14 cellular contexts compared by ENCODE assay signal in the genomic region with DNA sequence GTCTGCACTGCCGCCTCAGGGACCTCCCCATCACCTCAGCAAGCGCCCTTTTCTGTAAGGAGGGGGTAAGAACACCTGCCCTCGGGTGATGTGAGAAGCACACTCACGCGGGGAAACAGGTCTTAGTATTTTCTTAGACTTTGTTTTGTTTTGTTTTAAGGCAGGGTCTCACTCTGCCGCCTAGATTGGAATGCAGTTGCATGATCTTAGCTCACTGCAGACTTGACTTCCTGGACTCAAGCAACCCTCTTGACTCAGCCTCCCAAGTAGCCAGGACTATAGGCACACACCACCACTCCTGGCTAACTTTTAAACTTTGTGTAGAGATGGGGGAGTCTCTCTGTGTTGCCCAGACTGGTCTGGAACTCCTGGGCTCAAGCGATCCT. TPM values are rescaled to one million over a fixed set of nuclear protein-coding genes. Genes with fewer than 3 reads are reported as not detected.
A peak's percentile ranks its signal among the peaks of the same experiment; 100 is the strongest.
DNase-seq lines count a peak whose midpoint lies in the region; ATAC-seq lines count a peak whose summit lies in the region.
"Had no signal": no experiment of that assay in that cellular context is flagged by ENCODE, and none has a peak within 500 bp of the region (broad histone marks: within the 10 kb centered on the region; RNA-seq: fewer than 3 reads in every experiment).

No MANE protein-coding gene starts in this region.

- peaks cover 5% of the 10 kb centered on the region for H3K36me3 Mint-ChIP-seq in activated CD4-positive, alpha-beta T cell treated with anti-CD3 and anti-CD28 coated beads, Interleukin-2, amount 10 ng/mL, durations not matched to agents 24 days and 14 days (ENCODE audit: low read depth)
- peaks cover 7% of the 10 kb centered on the region for H3K36me3 Mint-ChIP-seq in stimulated activated effector memory CD8-positive, alpha-beta T cell treated with anti-CD3 and anti-CD28 coated beads, Interleukin-12 subunit alpha, Interleukin-12 subunit beta, amount 100 ng/mL, for 72 hours

- no peak for ATAC-seq in stimulated activated effector memory CD8-positive, alpha-beta T cell treated with anti-CD3 and anti-CD28 coated beads, Interleukin-12 subunit alpha, Interleukin-12 subunit beta, amount 100 ng/mL, for 72 hours
- ATAC-seq in HG03139 (IDR thresholded peaks at IDR 0.05; ENCODE audit: unreplicated experiment): no peak

- peaks cover 46% of the 10 kb centered on the region for H3K4me1 Mint-ChIP-seq in activated CD4-positive, alpha-beta T cell treated with anti-CD3 and anti-CD28 coated beads, Interleukin-2, amount 10 ng/mL, durations not matched to agents 24 days and 14 days
- peaks cover 47% of the 10 kb centered on the region for H3K4me1 Mint-ChIP-seq in stimulated activated effector memory CD8-positive, alpha-beta T cell treated with anti-CD3 and anti-CD28 coated beads, Interleukin-12 subunit alpha, Interleukin-12 subunit beta, amount 100 ng/mL, for 72 hours

- H3K27ac Mint-ChIP-seq in activated CD4-positive, alpha-beta T cell treated with anti-CD3 and anti-CD28 coated beads, Interleukin-2, amount 10 ng/mL, durations not matched to agents 24 days and 14 days: peak overlapping the region; percentile 41
- H3K27ac Mint-ChIP-seq in stimulated activated effector memory CD8-positive, alpha-beta T cell treated with anti-CD3 and anti-CD28 coated beads, Interleukin-12 subunit alpha, Interleukin-12 subunit beta, amount 100 ng/mL, for 72 hours: peak overlapping the region; percentile 52

- no peak overlapping the region for H3K4me3 ChIP-seq in effector memory CD4-positive, alpha-beta T cell (ENCODE audit: insufficient read depth, low read depth, low read length, poor library complexity, severe bottlenecking)
- H3K4me3 ChIP-seq: A549 had no signal

- no peaks in the 10 kb centered on the region for H3K27me3 Mint-ChIP-seq in activated CD4-positive, alpha-beta T cell treated with anti-CD3 and anti-CD28 coated beads, Interleukin-2, amount 10 ng/mL, durations not matched to agents 24 days and 14 days

- intact Hi-C loops in activated CD4-positive, alpha-beta T cell treated with anti-CD3 and anti-CD28 coated beads, Interleukin-2, amount 10 ng/mL, durations not matched to agents 24 days and 14 days (cut with micrococcal nuclease): no loop called here

- H3K4me3 Mint-ChIP-seq in activated CD4-positive, alpha-beta T cell treated with anti-CD3 and anti-CD28 coated beads, Interleukin-2, amount 10 ng/mL, durations not matched to agents 24 days and 14 days: no peak overlapping the region
- no peak overlapping the region for H3K4me3 Mint-ChIP-seq in stimulated activated effector memory CD8-positive, alpha-beta T cell treated with anti-CD3 and anti-CD28 coated beads, Interleukin-12 subunit alpha, Interleukin-12 subunit beta, amount 100 ng/mL, for 72 hours

- H3K9me3 ChIP-seq in effector memory CD4-positive, alpha-beta T cell (ENCODE audit: control insufficient read depth, low read length): no peaks in the 10 kb centered on the region
- H3K9me3 ChIP-seq: A549 had no signal

- H3K27me3 ChIP-seq in effector memory CD4-positive, alpha-beta T cell (replicated peaks; ENCODE audit: control insufficient read depth, insufficient read depth, low read length, poor library complexity, severe bottlenecking): no peaks in the 10 kb centered on the region

- peaks cover 5% of the 10 kb centered on the region for H3K9me3 Mint-ChIP-seq in activated CD4-positive, alpha-beta T cell treated with anti-CD3 and anti-CD28 coated beads, Interleukin-2, amount 10 ng/mL, durations not matched to agents 24 days and 14 days
- H3K9me3 Mint-ChIP-seq in stimulated activated effector memory CD8-positive, alpha-beta T cell treated with anti-CD3 and anti-CD28 coated beads, Interleukin-12 subunit alpha, Interleukin-12 subunit beta, amount 100 ng/mL, for 72 hours: no peaks in the 10 kb centered on the region

- peaks cover 9% of the 10 kb centered on the region for H3K4me1 ChIP-seq in effector memory CD4-positive, alpha-beta T cell (ENCODE audit: control insufficient read depth, insufficient read depth, low read length, poor library complexity, severe bottlenecking)
- H3K4me1 ChIP-seq: A549 had no signal

- DNase-seq in activated CD4-positive, alpha-beta T cell treated with anti-CD3 and anti-CD28 coated beads, Interleukin-2, amount 10 ng/mL, durations not matched to agents 24 days and 14 days: no peak
- DNase-seq in activated CD4-positive, alpha-beta T cell treated with anti-CD3 and anti-CD28 coated beads for 4 hours: no peak
- peak; percentile 9 for DNase-seq in fibroblast of the conjunctiva (ENCODE audit: low read depth)
- DNase-seq in stimulated activated effector memory CD8-positive, alpha-beta T cell treated with anti-CD3 and anti-CD28 coated beads, Interleukin-12 subunit alpha, Interleukin-12 subunit beta, amount 100 ng/mL, for 72 hours (ENCODE audit: low spot score in 2 of 2): no peak
- DNase-seq in effector memory CD4-positive, alpha-beta T cell: no peak
- no peak for DNase-seq in cerebellum (ENCODE audit: low spot score)
- DNase-seq: activated T-cell treated with anti-CD3 and anti-CD28 coated beads for 4 hours, cerebellar nuclear complex, KBM-7, OCI-M1, T-helper 9 cell had no signal

- H3K36me3 ChIP-seq in effector memory CD4-positive, alpha-beta T cell (ENCODE audit: control insufficient read depth, insufficient read depth, low read length): no peaks in the 10 kb centered on the region

- H3K27ac ChIP-seq in angular gyrus (ENCODE audit: low read depth, low read length): peak overlapping the region; percentile 48
- no peak overlapping the region for H3K27ac ChIP-seq in effector memory CD4-positive, alpha-beta T cell (ENCODE audit: insufficient read depth, low read length, poor library complexity, severe bottlenecking)

RNA-seq across cellular contexts. Expression of a gene that starts 37.1 kb away (rescaled TPM):
- 17.6 TPM in 2 replicates for total RNA-seq in activated CD4-positive, alpha-beta T cell treated with anti-CD3 and anti-CD28 coated beads, Interleukin-2, amount 10 ng/mL, durations not matched to agents 24 days and 14 days
- 4.6 TPM for total RNA-seq in cerebellum
